30 cellular contexts compared by ENCODE assay signal in the genomic region with DNA sequence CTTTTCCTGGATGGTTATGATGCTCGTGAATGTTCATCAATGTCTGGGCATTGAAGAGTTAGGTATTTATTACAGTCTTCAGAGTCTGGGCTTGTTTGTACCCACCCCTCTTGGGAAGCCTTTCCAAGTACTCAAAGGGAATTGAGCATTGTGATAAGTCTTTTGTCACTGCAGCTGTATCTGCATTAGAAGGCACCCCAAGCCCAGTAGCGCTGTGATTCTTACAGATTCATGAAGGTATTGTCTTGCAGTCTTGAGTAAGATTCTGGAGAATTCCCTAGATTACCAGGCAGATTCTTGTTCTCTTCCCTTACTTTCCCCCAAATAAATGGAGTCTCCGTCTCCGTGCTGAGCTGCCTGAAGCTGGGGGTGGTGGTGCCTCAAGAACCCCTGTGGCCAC.
"Had no signal": no experiment of that assay in that cellular context is flagged by ENCODE, and none has a peak within 500 bp of the region (broad histone marks: within the 10 kb centered on the region; RNA-seq: fewer than 3 reads in every experiment).

No MANE protein-coding gene starts in this region.

- H3K9me3 Mint-ChIP-seq: natural killer cell treated with Interleukin-12 subunit alpha and Interleukin-12 subunit beta and Interleukin-15 and Interleukin-18, amount 100 ng/mL, for 72 hours; stimulated activated effector memory CD8-positive, alpha-beta T cell treated with anti-CD3 and anti-CD28 coated beads, Interleukin-12 subunit alpha, Interleukin-12 subunit beta, amount 100 ng/mL, for 72 hours; stimulated activated naive B cell treated with anti-CD40 and anti-IgM and Interleukin-4, amounts not matched to agents 10 μg/mL and 1 μg/mL and 100 μg/mL, for 72 hours had no signal

- DNase-seq: naive thymus-derived CD8-positive, alpha-beta T cell; nephron progenitor cell; occipital lobe; ovary; posterior cingulate gyrus; psoas muscle; right cardiac atrium; right lobe of liver; sigmoid colon; small intestine; stimulated activated CD4-positive, alpha-beta T cell treated with anti-CD3 and anti-CD28 coated beads, Interleukin-15, amount 100 ng/mL, for 24 hours; stimulated activated CD4-positive, alpha-beta T cell treated with anti-CD3 and anti-CD28 coated beads, Interleukin-2, amount 100 ng/mL, for 24 hours; stimulated activated CD4-positive, alpha-beta T cell treated with anti-CD3 and anti-CD28 coated beads, Interleukin-2, amount 100 ng/mL, for 48 hours; stimulated activated CD4-positive, alpha-beta T cell treated with anti-CD3 and anti-CD28 coated beads, Interleukin-4, amount 100 ng/mL, for 24 hours; stimulated activated naive B cell treated with anti-CD40 and anti-IgM and Interleukin-4, amounts not matched to agents 10 μg/mL and 1 μg/mL and 100 μg/mL, for 72 hours; stimulated activated naive CD4-positive, alpha-beta T cell treated with Interleukin-2 at 50 U/mL for 16 hours; stomach; thyroid gland; trophoblast cell; upper lobe of left lung had no signal

- H3K27ac Mint-ChIP-seq: naive thymus-derived CD8-positive, alpha-beta T cell; natural killer cell treated with Interleukin-12 subunit alpha and Interleukin-12 subunit beta and Interleukin-15 and Interleukin-18, amount 100 ng/mL, for 72 hours; nephron progenitor cell; progenitor cell of endocrine pancreas; stimulated activated effector memory CD8-positive, alpha-beta T cell treated with anti-CD3 and anti-CD28 coated beads, Interleukin-12 subunit alpha, Interleukin-12 subunit beta, amount 100 ng/mL, for 72 hours; stimulated activated naive B cell treated with anti-CD40 and anti-IgM and Interleukin-4, amounts not matched to agents 10 μg/mL and 1 μg/mL and 100 μg/mL, for 72 hours; stimulated activated naive CD8-positive, alpha-beta T cell treated with anti-CD3 and anti-CD28 coated beads, Interleukin-15, Interleukin-2, amounts not matched to agents 100 ng/mL and 50 ng/mL, for 24 hours had no signal

- H3K4me3 Mint-ChIP-seq: naive thymus-derived CD8-positive, alpha-beta T cell; natural killer cell treated with Interleukin-12 subunit alpha and Interleukin-12 subunit beta and Interleukin-15 and Interleukin-18, amount 100 ng/mL, for 72 hours; nephron progenitor cell; neural crest cell; stimulated activated effector memory CD8-positive, alpha-beta T cell treated with anti-CD3 and anti-CD28 coated beads, Interleukin-12 subunit alpha, Interleukin-12 subunit beta, amount 100 ng/mL, for 72 hours; stimulated activated naive B cell treated with anti-CD40 and anti-IgM and Interleukin-4, amounts not matched to agents 10 μg/mL and 1 μg/mL and 100 μg/mL, for 72 hours; stimulated activated naive CD8-positive, alpha-beta T cell treated with anti-CD3 and anti-CD28 coated beads, Interleukin-15, Interleukin-2, amounts not matched to agents 100 ng/mL and 50 ng/mL, for 24 hours had no signal

- H3K9ac ChIP-seq: parathyroid adenoma had no signal

- H3K4me1 ChIP-seq: parathyroid adenoma, psoas muscle, right lobe of liver, sigmoid colon, stomach, thyroid gland, tibial nerve, upper lobe of left lung, vagina had no signal

- H3K36me3 Mint-ChIP-seq: natural killer cell treated with Interleukin-12 subunit alpha and Interleukin-12 subunit beta and Interleukin-15 and Interleukin-18, amount 100 ng/mL, for 72 hours; stimulated activated effector memory CD8-positive, alpha-beta T cell treated with anti-CD3 and anti-CD28 coated beads, Interleukin-12 subunit alpha, Interleukin-12 subunit beta, amount 100 ng/mL, for 72 hours; stimulated activated naive B cell treated with anti-CD40 and anti-IgM and Interleukin-4, amounts not matched to agents 10 μg/mL and 1 μg/mL and 100 μg/mL, for 72 hours had no signal

- H3K9me3 ChIP-seq: neutrophil, ovary, psoas muscle, right lobe of liver, sigmoid colon, thoracic aorta, thyroid gland, tibial nerve, upper lobe of left lung, vagina had no signal

- H3K27me3 Mint-ChIP-seq: progenitor cell of endocrine pancreas had no signal

- H2AFZ ChIP-seq: parathyroid adenoma had no signal

- H3K79me2 ChIP-seq: parathyroid adenoma had no signal

- H3K27me3 ChIP-seq: neutrophil, ovary, right lobe of liver, sigmoid colon, thyroid gland, tibial nerve, upper lobe of left lung, vagina had no signal

- H3K4me3 ChIP-seq: ovary, psoas muscle, right lobe of liver, sigmoid colon, stomach, thoracic aorta, thyroid gland, tibial nerve, upper lobe of left lung, vagina had no signal

- H3K36me3 ChIP-seq: neutrophil, ovary, right lobe of liver, sigmoid colon, stomach, thoracic aorta, thyroid gland, tibial nerve, upper lobe of left lung, vagina had no signal

- H3K27ac ChIP-seq: neutrophil, ovary, parathyroid adenoma, psoas muscle, right lobe of liver, sigmoid colon, stomach, thoracic aorta, thyroid gland, tibial nerve, upper lobe of left lung, vagina had no signal

- ATAC-seq: naive thymus-derived CD8-positive, alpha-beta T cell; natural killer cell treated with Interleukin-12 subunit alpha and Interleukin-12 subunit beta and Interleukin-15 and Interleukin-18, amount 100 ng/mL, for 72 hours; psoas muscle; right cardiac atrium; right lobe of liver; stimulated activated effector memory CD8-positive, alpha-beta T cell treated with anti-CD3 and anti-CD28 coated beads, Interleukin-12 subunit alpha, Interleukin-12 subunit beta, amount 100 ng/mL, for 72 hours; stimulated activated naive B cell treated with anti-CD40 and anti-IgM and Interleukin-4, amounts not matched to agents 10 μg/mL and 1 μg/mL and 100 μg/mL, for 72 hours had no signal

- H3K4me1 Mint-ChIP-seq: naive thymus-derived CD8-positive, alpha-beta T cell; nephron progenitor cell; neural crest cell; stimulated activated effector memory CD8-positive, alpha-beta T cell treated with anti-CD3 and anti-CD28 coated beads, Interleukin-12 subunit alpha, Interleukin-12 subunit beta, amount 100 ng/mL, for 72 hours; stimulated activated naive B cell treated with anti-CD40 and anti-IgM and Interleukin-4, amounts not matched to agents 10 μg/mL and 1 μg/mL and 100 μg/mL, for 72 hours had no signal
